Comparison of ENCODE assay signal across 2 cellular contexts in genomic region chr2:190121971-190122370, GRCh38.
A peak's percentile ranks its signal among the peaks of the same experiment; 100 is the strongest.
TF ChIP-seq lines count a peak whose summit lies in the region.

No MANE protein-coding gene starts in this region.

TF ChIP-seq in WTC11, 78 proteins besides CTCF, POLR2A, EP300 and RAD21 (continued from another document):
- TF ChIP-seq AR (CRISPR knock-in tag; IDR thresholded peaks at IDR 0.05) (no peak), CREB1 (CRISPR knock-in tag; IDR thresholded peaks at IDR 0.05) (no peak), NFYB (CRISPR knock-in tag; conservative IDR thresholded peaks at IDR 0.05; ENCODE audit: low read depth) (no peak), ZNF671 (CRISPR knock-in tag; IDR thresholded peaks at IDR 0.05) (no peak), ELF4 (CRISPR knock-in tag; IDR thresholded peaks at IDR 0.05; ENCODE audit: low read depth) (no peak), E2F1 (CRISPR knock-in tag; IDR thresholded peaks at IDR 0.05) (no peak), FOXK1 (CRISPR knock-in tag; IDR thresholded peaks at IDR 0.05) (no peak), TEAD4 (CRISPR knock-in tag; IDR thresholded peaks at IDR 0.05) (no peak), SOX15 (CRISPR knock-in tag; IDR thresholded peaks at IDR 0.05) (no peak), ETV6 (CRISPR knock-in tag; IDR thresholded peaks at IDR 0.05) (no peak)

TF ChIP-seq in HepG2, 621 proteins besides CTCF, POLR2A, EP300 and RAD21 (continued from another document):
- TF ChIP-seq FOXK1 (CRISPR knock-in tag; IDR thresholded peaks at IDR 0.05; ENCODE audit: borderline replicate concordance, low read depth) (no peak), CBX2 (IDR thresholded peaks at IDR 0.05; ENCODE audit: low read depth, low read length) (no peak), CBX2 (CRISPR knock-in tag; IDR thresholded peaks at IDR 0.05; ENCODE audit: low read depth) (no peak), STAG1 (CRISPR knock-in tag; IDR thresholded peaks at IDR 0.05) (peak; percentile 50), PCBP1 (IDR thresholded peaks at IDR 0.05; ENCODE audit: borderline replicate concordance, low read depth, low read length) (no peak), CREBL2 (CRISPR knock-in tag; IDR thresholded peaks at IDR 0.05; ENCODE audit: borderline replicate concordance) (no peak), ZFY (CRISPR knock-in tag; IDR thresholded peaks at IDR 0.05) (no peak)
